8 cellular contexts compared by ENCODE assay signal in genomic region chr10:109883859-109884771, GRCh38. TPM values are rescaled to one million over a fixed set of nuclear protein-coding genes. Genes with fewer than 3 reads are reported as not detected.
DNase-seq lines count a peak whose midpoint lies in the region; ATAC-seq and TF ChIP-seq lines count a peak whose summit lies in the region.

No MANE protein-coding gene starts in this region.

- peak; percentile 65 to 77 for DNase-seq in AML-193 (lab: John Stamatoyannopoulos, UW)
- DNase-seq in NCI-H524 treated with DMSO at 0.1 percent for 48 hours (lab: John Stamatoyannopoulos, UW): peak; percentile 12
- DNase-seq in activated CD4-positive, alpha-beta T cell treated with anti-CD3 and anti-CD28 coated beads, Interleukin-2, amount 50 U/mL, for 24 hours (ENCODE audit: low read depth in 1 of 2, low spot score in 1 of 2): peak; percentile 31 to 58
- DNase-seq in lower lobe of right lung: peak; percentile 56
- DNase-seq in stimulated activated CD4-positive, alpha-beta T cell treated with anti-CD3 and anti-CD28 coated beads, TNF-alpha, amount 100 ng/mL, for 4 hours (ENCODE audit: low read depth in 3 of 3): peak; percentile 9 to 41 (median 23)

- peak; percentile 97 for TF ChIP-seq CTCF in lower lobe of right lung (IDR thresholded peaks at IDR 0.05)

- 30 to 33% methylated on average over 17 of the region's 17 CpGs for WGBS in ectodermal cell, 2 experiments

- H3K9me3 ChIP-seq in ectodermal cell (ENCODE audit: control insufficient read depth, low read length): no peaks in the 10 kb centered on the region
- H3K9me3 ChIP-seq in lower lobe of right lung: no peaks in the 10 kb centered on the region

- no peak overlapping the region for H3K4me3 ChIP-seq in ectodermal cell (ENCODE audit: insufficient read depth, low read depth, low read length)
- H3K4me3 ChIP-seq in lower lobe of right lung: no peak overlapping the region

- H3K27me3 ChIP-seq in ectodermal cell (ENCODE audit: control insufficient read depth, insufficient read depth, low read length, poor library complexity, severe bottlenecking): no peaks in the 10 kb centered on the region
- H3K27me3 ChIP-seq in lower lobe of right lung (ENCODE audit: low read depth): no peaks in the 10 kb centered on the region

- ATAC-seq in GM19023 (IDR thresholded peaks at IDR 0.05; ENCODE audit: unreplicated experiment) (peak; percentile 51), HG03378 (IDR thresholded peaks at IDR 0.05; ENCODE audit: unreplicated experiment) (peak; percentile 75), lower lobe of right lung (peak; percentile 91 to 93)

- H3K27ac ChIP-seq in ectodermal cell (ENCODE audit: insufficient read depth, low read depth, low read length, poor library complexity, severe bottlenecking): peak overlapping the region; percentile 48
- H3K27ac ChIP-seq in lower lobe of right lung: peak overlapping the region; percentile 39

- H3K4me1 ChIP-seq in ectodermal cell (ENCODE audit: control insufficient read depth, insufficient read depth, low read length): peaks cover 19% of the 10 kb centered on the region
- H3K4me1 ChIP-seq in lower lobe of right lung: peaks cover 13% of the 10 kb centered on the region

- H3K36me3 ChIP-seq in ectodermal cell (ENCODE audit: control insufficient read depth, insufficient read depth, low read length): peaks cover 4% of the 10 kb centered on the region
- peaks cover 91% of the 10 kb centered on the region for H3K36me3 ChIP-seq in lower lobe of right lung

- intact Hi-C loops in lower lobe of right lung (cut with DNase I): no loop called here

RNA-seq across cellular contexts. Expression of gene XPNPEP1, which starts 39.2 kb away (rescaled TPM):
- polyA plus RNA-seq in ectodermal cell (2013, experiment 1 of 4): 68.1 TPM
- 84.0 TPM for polyA plus RNA-seq in ectodermal cell (2013, experiment 2 of 4)
- polyA plus RNA-seq in ectodermal cell (2013, experiment 3 of 4): 54.0 TPM
- 59.5 TPM for polyA plus RNA-seq in ectodermal cell (2013, experiment 4 of 4)
- total RNA-seq in lower lobe of right lung: 52.1 TPM

Comparison
In these comparisons a context has a peak if more than half of its experiments do, and no peak if none do; other contexts are left out.
1. DNase-seq: peak in every context shown above with its lines; median percentile 71 in AML-193; 56 in lower lobe of right lung; 44 in activated CD4-positive, alpha-beta T cell treated with anti-CD3 and anti-CD28 coated beads, Interleukin-2, amount 50 U/mL, for 24 hours; 23 in stimulated activated CD4-positive, alpha-beta T cell treated with anti-CD3 and anti-CD28 coated beads, TNF-alpha, amount 100 ng/mL, for 4 hours; 12 in NCI-H524 treated with DMSO at 0.1 percent for 48 hours.